Comparison of ENCODE assay signal across 24 cellular contexts in the genomic region with DNA sequence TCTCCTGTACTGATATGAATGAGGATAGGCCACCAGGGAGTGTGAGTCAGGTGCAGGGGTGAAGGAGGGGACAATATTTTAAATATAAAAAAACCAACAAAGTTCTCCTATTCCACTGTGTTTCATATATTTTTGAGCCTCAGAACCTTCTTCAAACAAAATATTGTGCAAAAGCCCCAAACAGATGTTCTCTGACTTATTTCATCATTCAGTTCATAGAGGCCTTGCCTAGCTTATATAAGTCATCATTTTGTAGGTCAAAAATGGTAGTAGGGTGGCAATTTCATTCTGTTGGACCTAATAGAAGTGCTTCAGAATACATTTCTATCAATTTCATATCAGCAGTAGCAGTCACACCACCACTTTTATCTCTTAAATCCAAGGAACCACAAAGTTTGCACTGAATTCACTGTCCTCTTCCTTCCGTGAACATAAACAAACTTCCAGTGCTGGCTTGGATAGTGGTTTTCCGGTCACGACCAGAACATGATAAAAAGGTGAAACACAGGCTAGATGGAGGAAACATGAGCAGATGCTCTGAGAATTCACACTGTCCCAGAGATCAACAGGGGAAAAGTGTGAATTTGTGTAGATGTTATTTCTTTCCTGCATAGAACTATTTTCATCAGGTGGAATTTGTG.
A peak's percentile ranks its signal among the peaks of the same experiment; 100 is the strongest.
DNase-seq lines count a peak whose midpoint lies in the region; ATAC-seq, FAIRE-seq and TF ChIP-seq lines count a peak whose summit lies in the region.
"Had no signal": no experiment of that assay in that cellular context is flagged by ENCODE, and none has a peak within 500 bp of the region (broad histone marks: within the 10 kb centered on the region; RNA-seq: fewer than 3 reads in every experiment).

No MANE protein-coding gene starts in this region.

- peak overlapping the region; percentile 53 for H2AFZ ChIP-seq in K562 (ENCODE audit: low read depth, low read length)

- H3K4me1 ChIP-seq in K562 (replicated peaks in 1 of 2; ENCODE audit: control insufficient read depth in 2 of 2, insufficient read depth in 2 of 2, low read length in 2 of 2) (peaks cover 9 to 33% of the 10 kb centered on the region in 2 experiments), psoas muscle (no peaks in the 10 kb centered on the region)
- H3K4me1 ChIP-seq: HAP-1 had no signal

- in situ Hi-C loops in K562 (cut with MboI) = no loop called here

- BruUV-seq in K562 (replicated peaks; lab: Mats Ljungman, UMichigan) = no TSS peak
- BruUV-seq in MCF 10A (replicated peaks; lab: Mats Ljungman, UMichigan) = no TSS peak

- H3K79me2 ChIP-seq in K562 (ENCODE audit: control insufficient read depth, insufficient read depth, low read length) = no peaks in the 10 kb centered on the region

- no peaks in the 10 kb centered on the region for H3K36me3 ChIP-seq in K562 (ENCODE audit: control insufficient read depth, insufficient read depth, low read length)
- no peaks in the 10 kb centered on the region for H3K36me3 ChIP-seq in psoas muscle (ENCODE audit: insufficient read depth in 1 of 2, low read depth in 1 of 2)
- H3K36me3 ChIP-seq: HAP-1 had no signal

- H3K9me3 ChIP-seq in K562 (replicated peaks; ENCODE audit: control insufficient read depth, insufficient read depth, low read depth, low read length) (peaks cover 16% of the 10 kb centered on the region), psoas muscle (no peaks in the 10 kb centered on the region)
- H3K9me3 ChIP-seq: HAP-1 had no signal

- H3K4me2 ChIP-seq in K562 (ENCODE audit: insufficient read depth, low read length) = no peak overlapping the region
- H3K4me2 ChIP-seq: KMS-11 had no signal

- peaks cover 10 to 15% of the 10 kb centered on the region in 2 donors for H3K9me3 Mint-ChIP-seq in activated T-cell treated with anti-CD3 and anti-CD28 coated beads, Interleukin-2, amount 50 U/mL, for 72 hours
- H3K9me3 Mint-ChIP-seq in activated T-cell treated with anti-CD3 and anti-CD28 coated beads, Interleukin-2, amount 50 U/mL, for 4 hours = peaks cover 19% of the 10 kb centered on the region
- peaks cover 15% of the 10 kb centered on the region for H3K9me3 Mint-ChIP-seq in MCF 10A (ENCODE audit: unreplicated experiment)

- H3K9me1 ChIP-seq in K562 (ENCODE audit: control insufficient read depth, insufficient read depth, low read length) = no peaks in the 10 kb centered on the region

- no peak for DNase-seq in activated T-cell treated with anti-CD3 and anti-CD28 coated beads, Interleukin-2, amount 50 U/mL, for 72 hours
- DNase-seq in activated T-cell treated with anti-CD3 and anti-CD28 coated beads, Interleukin-2, amount 50 U/mL, for 4 hours = no peak
- peak in 2 of 4 experiments; percentile 47 to 71 for DNase-seq in K562 (ENCODE audit: extremely low read depth in 1 of 4, low spot score in 3 of 4)
- DNase-seq in fibroblast of mammary gland (ENCODE audit: low read depth) = peak; percentile 24
- DNase-seq in non-pigmented ciliary epithelial cell (ENCODE audit: low read depth) = peak; percentile 2
- no peak for DNase-seq in cardiac septum (ENCODE audit: low spot score)
- DNase-seq in psoas muscle = no peak
- no peak for DNase-seq in MCF 10A (ENCODE audit: unreplicated experiment)
- DNase-seq: 8988T, ACHN, DMS153, GOT3, HFFc6, IMR-90, NCI-H1092, NCI-H1417 treated with DMSO at 0.1 percent for 48 hours, NCI-H1694 treated with DMSO at 0.1 percent for 48 hours, NCI-H2081, NCI-H2227 treated with DMSO at 0.1 percent for 48 hours, NCI-H526 treated with DMSO at 0.1 percent for 48 hours, SHP77 had no signal

- peak overlapping the region; percentile 22 for H3K27ac Mint-ChIP-seq in activated T-cell treated with anti-CD3 and anti-CD28 coated beads, Interleukin-2, amount 50 U/mL, for 72 hours
- no peak overlapping the region for H3K27ac Mint-ChIP-seq in MCF 10A (ENCODE audit: low read depth, unreplicated experiment)
- H3K27ac Mint-ChIP-seq: HFFc6 had no signal

- H3K9ac ChIP-seq in K562 (ENCODE audit: insufficient read depth in 1 of 2, low read depth in 2 of 2, low read length in 2 of 2) = no peak overlapping the region; a peak in 1 of 4 replicates
- H3K9ac ChIP-seq: KMS-11 had no signal

- POLR2A ChIA-PET in K562 (lab: Yijun Ruan, JAX) = interaction anchor here (0.7 kb wide), 1 partner anchor 10 kb away, joined by 3 read pairs; no protein-coding TSS in a partner anchor
- POLR2A ChIA-PET in MCF 10A (lab: Yijun Ruan, JAX) = interaction anchor here (0.7 to 1.4 kb wide), 2 partner anchors 10 to 317 kb away, joined by 3 to 7 read pairs; no protein-coding TSS in a partner anchor

- peaks cover 8% of the 10 kb centered on the region for H3K27me3 Mint-ChIP-seq in activated T-cell treated with anti-CD3 and anti-CD28 coated beads, Interleukin-2, amount 50 U/mL, for 72 hours (ENCODE audit: low read depth)
- peaks cover 7% of the 10 kb centered on the region for H3K27me3 Mint-ChIP-seq in activated T-cell treated with anti-CD3 and anti-CD28 coated beads, Interleukin-2, amount 50 U/mL, for 4 hours (ENCODE audit: low read depth)
- no peaks in the 10 kb centered on the region for H3K27me3 Mint-ChIP-seq in MCF 10A (ENCODE audit: insufficient read depth, unreplicated experiment)

- no peak for TF ChIP-seq RAD21 in K562 (CRISPR knock-in tag; conservative IDR thresholded peaks at IDR 0.05 in 1 of 2, IDR thresholded peaks at IDR 0.05 in 1 of 2)

- H3K4me3 Mint-ChIP-seq in activated T-cell treated with anti-CD3 and anti-CD28 coated beads, Interleukin-2, amount 50 U/mL, for 72 hours = no peak overlapping the region
- no peak overlapping the region for H3K4me3 Mint-ChIP-seq in activated T-cell treated with anti-CD3 and anti-CD28 coated beads, Interleukin-2, amount 50 U/mL, for 4 hours
- no peak overlapping the region for H3K4me3 Mint-ChIP-seq in MCF 10A (ENCODE audit: unreplicated experiment)
- H3K4me3 Mint-ChIP-seq: HFFc6 had no signal

- intact Hi-C loops in K562 (cut with micrococcal nuclease) (no loop called here), cardiac septum (cut with DNase I) (no loop called here), psoas muscle (cut with DNase I) (no loop called here), MCF 10A (cut with micrococcal nuclease) (no loop called here)

- H3K4me1 Mint-ChIP-seq in activated T-cell treated with anti-CD3 and anti-CD28 coated beads, Interleukin-2, amount 50 U/mL, for 72 hours (ENCODE audit: low read depth) = no peaks in the 10 kb centered on the region
- no peaks in the 10 kb centered on the region for H3K4me1 Mint-ChIP-seq in activated T-cell treated with anti-CD3 and anti-CD28 coated beads, Interleukin-2, amount 50 U/mL, for 4 hours (ENCODE audit: low read depth)
- H3K4me1 Mint-ChIP-seq in MCF 10A (ENCODE audit: insufficient read depth, unreplicated experiment) = peaks cover 8% of the 10 kb centered on the region

- TF ChIP-seq CTCF in K562 (IDR thresholded peaks at IDR 0.05 in 2 of 3, conservative IDR thresholded peaks at IDR 0.05 in 1 of 3; ENCODE audit: insufficient read depth in 2 of 3, low read depth in 1 of 3, low read length in 3 of 3) (no peak), fibroblast of mammary gland (conservative IDR thresholded peaks at IDR 0.05; ENCODE audit: control insufficient read depth, insufficient read depth, low read depth, low read length) (no peak), psoas muscle (IDR thresholded peaks at IDR 0.05) (no peak), MCF 10A (IDR thresholded peaks at IDR 0.05; ENCODE audit: unreplicated experiment) (no peak)

- CTCF ChIA-PET in K562 (lab: Yijun Ruan, JAX; ENCODE audit: low intra/inter-chr PET ratio) (no interaction called here), MCF 10A (lab: Yijun Ruan, JAX) (interaction anchor here (0.6 to 1.1 kb wide), 2 partner anchors 107 to 122 kb away, joined by 3 to 4 read pairs; no protein-coding TSS in a partner anchor)

- peak; percentile 88 for FAIRE-seq in K562 (lab: Jason Lieb, UNC)

- no peak overlapping the region for H3K4me3 ChIP-seq in K562
- no peak overlapping the region for H3K4me3 ChIP-seq in fibroblast of mammary gland (ENCODE audit: control insufficient read depth, low read depth, low read length)
- no peak overlapping the region for H3K4me3 ChIP-seq in psoas muscle
- H3K4me3 ChIP-seq: HAP-1 had no signal

- 0% methylated on average over 3 of the region's 3 CpGs for WGBS in K562 (ENCODE audit: insufficient coverage, low coverage, missing lambda C conversion rate)
- WGBS in psoas muscle, 3 donors = 68 to 87% (median 82%) methylated on average over 3 of the region's 3 CpGs

- peak overlapping the region; percentile 4; the same call in 2 of the 3 replicates for H3K27ac ChIP-seq in K562 (ENCODE audit: extremely low read depth, low read depth, low read length)
- no peak overlapping the region for H3K27ac ChIP-seq in psoas muscle
- H3K27ac ChIP-seq: KMS-11, RWPE1 had no signal

- no peaks in the 10 kb centered on the region for H3K27me3 ChIP-seq in K562 (ENCODE audit: control insufficient read depth in 2 of 2, insufficient read depth in 2 of 2, low read length in 2 of 2)
- H3K27me3 ChIP-seq in psoas muscle (ENCODE audit: insufficient read depth in 3 of 3, low read length in 2 of 3) = peaks cover 0 to 12% (median 2%) of the 10 kb centered on the region in 3 donors

- H4K20me1 ChIP-seq in K562 (replicated peaks; ENCODE audit: control insufficient read depth, insufficient read depth, low read length) = no peaks in the 10 kb centered on the region

- no peak for ATAC-seq in activated T-cell treated with anti-CD3 and anti-CD28 coated beads, Interleukin-2, amount 50 U/mL, for 72 hours (replicated peaks in 1 of 2)
- ATAC-seq in activated T-cell treated with anti-CD3 and anti-CD28 coated beads, Interleukin-2, amount 50 U/mL, for 4 hours = no peak
- peak; percentile 77 for ATAC-seq in K562
- ATAC-seq in psoas muscle = no peak

- peaks cover 7 to 10% of the 10 kb centered on the region in 2 donors for H3K36me3 Mint-ChIP-seq in activated T-cell treated with anti-CD3 and anti-CD28 coated beads, Interleukin-2, amount 50 U/mL, for 72 hours (ENCODE audit: insufficient read depth in 2 of 2)
- no peaks in the 10 kb centered on the region for H3K36me3 Mint-ChIP-seq in activated T-cell treated with anti-CD3 and anti-CD28 coated beads, Interleukin-2, amount 50 U/mL, for 4 hours (ENCODE audit: insufficient read depth)
- no peaks in the 10 kb centered on the region for H3K36me3 Mint-ChIP-seq in MCF 10A (ENCODE audit: insufficient read depth, unreplicated experiment)

- peak; percentile 77 for TF ChIP-seq EP300 in K562 (IDR thresholded peaks at IDR 0.05; ENCODE audit: low read length)

- TF ChIP-seq POLR2A in K562 (conservative IDR thresholded peaks at IDR 0.05) = no peak

TF ChIP-seq in K562, 482 proteins besides CTCF, POLR2A, EP300 and RAD21 (continues in another document):
- no peak for TF ChIP-seq TOE1 (IDR thresholded peaks at IDR 0.05; ENCODE audit: borderline replicate concordance)
- TF ChIP-seq TOE1 (CRISPR knock-in tag; IDR thresholded peaks at IDR 0.05; ENCODE audit: borderline replicate concordance, low read depth) = no peak

Comparison
In these comparisons a context has a peak if more than half of its experiments do, and no peak if none do; other contexts are left out.
1. DNase-seq: peak in fibroblast of mammary gland (single experiment) and non-pigmented ciliary epithelial cell (single experiment); none in activated T-cell treated with anti-CD3 and anti-CD28 coated beads, Interleukin-2, amount 50 U/mL, for 72 hours (0 of 2), activated T-cell treated with anti-CD3 and anti-CD28 coated beads, Interleukin-2, amount 50 U/mL, for 4 hours (single experiment), cardiac septum (single experiment), psoas muscle (0 of 2) and MCF 10A (single experiment).